ENCODE assay signal across 11 cellular contexts in genomic region chr1:41358152-41358937, GRCh38. TPM values are rescaled to one million over a fixed set of nuclear protein-coding genes. Genes with fewer than 3 reads are reported as not detected.
DNase-seq lines count a peak whose midpoint lies in the region; ATAC-seq and TF ChIP-seq lines count a peak whose summit lies in the region.
"Had no signal": no experiment of that assay in that cellular context is flagged by ENCODE, and none has a peak within 500 bp of the region (broad histone marks: within the 10 kb centered on the region; RNA-seq: fewer than 3 reads in every experiment).

No MANE protein-coding gene starts in this region.

- peak overlapping the region; percentile 89 for H2AFZ ChIP-seq in GM23338

- WGBS in sigmoid colon, 2 donors, result 25 to 53% methylated on average over 25 of the region's 25 CpGs

- no peaks in the 10 kb centered on the region; the same call in 2 of the 3 replicates for H3K9me3 Mint-ChIP-seq in GM23338
- H3K9me3 Mint-ChIP-seq in activated naive CD8-positive, alpha-beta T cell treated with anti-CD3 and anti-CD28 coated beads, Interleukin-2, amount 50 U/mL, for 24 hours, result no peaks in the 10 kb centered on the region
- H3K9me3 Mint-ChIP-seq: activated naive CD4-positive, alpha-beta T cell treated with anti-CD3 and anti-CD28 coated beads, Interleukin-2, amount 50 U/mL, for 72 hours had no signal

- no peaks in the 10 kb centered on the region; the same call in 2 of the 3 replicates for H3K36me3 Mint-ChIP-seq in GM23338 (ENCODE audit: low read depth)
- no peaks in the 10 kb centered on the region for H3K36me3 Mint-ChIP-seq in activated naive CD8-positive, alpha-beta T cell treated with anti-CD3 and anti-CD28 coated beads, Interleukin-2, amount 50 U/mL, for 24 hours (ENCODE audit: low read depth)
- H3K36me3 Mint-ChIP-seq: activated naive CD4-positive, alpha-beta T cell treated with anti-CD3 and anti-CD28 coated beads, Interleukin-2, amount 50 U/mL, for 72 hours had no signal

- H3K4me1 ChIP-seq in GM23338 (ENCODE audit: insufficient read depth), result peaks cover 38% of the 10 kb centered on the region
- peaks cover 0 to 51% (median 49%) of the 10 kb centered on the region in 4 donors for H3K4me1 ChIP-seq in sigmoid colon

- peaks cover 44% of the 10 kb centered on the region for H3K4me1 Mint-ChIP-seq in GM23338
- H3K4me1 Mint-ChIP-seq in activated naive CD8-positive, alpha-beta T cell treated with anti-CD3 and anti-CD28 coated beads, Interleukin-2, amount 50 U/mL, for 24 hours, result peaks cover 10% of the 10 kb centered on the region

- no peak for TF ChIP-seq POLR2A in sigmoid colon (IDR thresholded peaks at IDR 0.05)

- no peak for TF ChIP-seq CTCF in GM23338 (conservative IDR thresholded peaks at IDR 0.05; ENCODE audit: low read depth in 2 of 2)
- TF ChIP-seq CTCF in sigmoid colon (IDR thresholded peaks at IDR 0.05), result no peak

- no peaks in the 10 kb centered on the region for H3K9me2 ChIP-seq in GM23338 (ENCODE audit: insufficient read depth)

- H4K20me1 ChIP-seq in GM23338 (replicated peaks; ENCODE audit: insufficient read depth), result no peaks in the 10 kb centered on the region; the same call in 1 of the 2 replicates

- H3K27me3 Mint-ChIP-seq in GM23338 (ENCODE audit: insufficient read depth, low read depth, poor library complexity), result peaks cover 32% of the 10 kb centered on the region
- peaks cover 17% of the 10 kb centered on the region for H3K27me3 Mint-ChIP-seq in activated naive CD8-positive, alpha-beta T cell treated with anti-CD3 and anti-CD28 coated beads, Interleukin-2, amount 50 U/mL, for 24 hours

- ATAC-seq in GM23338, result peak; percentile 0; the same call in 1 of the 3 replicates
- peak; percentile 33 to 36 for ATAC-seq in left cardiac atrium
- no peak for ATAC-seq in activated naive CD8-positive, alpha-beta T cell treated with anti-CD3 and anti-CD28 coated beads, Interleukin-2, amount 50 U/mL, for 24 hours
- no peak for ATAC-seq in HG03045 (IDR thresholded peaks at IDR 0.05; ENCODE audit: unreplicated experiment)
- ATAC-seq: activated naive CD4-positive, alpha-beta T cell treated with anti-CD3 and anti-CD28 coated beads, Interleukin-2, amount 50 U/mL, for 72 hours had no signal

- H3K9me3 ChIP-seq in sigmoid colon, result no peaks in the 10 kb centered on the region

- intact Hi-C loops in left cardiac atrium (cut with DNase I), result no loop called here
- intact Hi-C loops in sigmoid colon (cut with DNase I), result loop anchor here (5.0 kb wide), 2 partner anchors 46 to 91 kb away; no protein-coding TSS in a partner anchor

- H3F3A ChIP-seq in GM23338 (replicated peaks; ENCODE audit: low read depth), result 0 out of 2 replicates have a peak, but pooled peaks cover 4% of the 10 kb centered on the region

- H3K4me3 Mint-ChIP-seq in GM23338, result no peak overlapping the region; the same call in 2 of the 3 replicates
- no peak overlapping the region for H3K4me3 Mint-ChIP-seq in activated naive CD8-positive, alpha-beta T cell treated with anti-CD3 and anti-CD28 coated beads, Interleukin-2, amount 50 U/mL, for 24 hours

- no peak overlapping the region for H3K27ac Mint-ChIP-seq in GM23338
- no peak overlapping the region for H3K27ac Mint-ChIP-seq in activated naive CD8-positive, alpha-beta T cell treated with anti-CD3 and anti-CD28 coated beads, Interleukin-2, amount 50 U/mL, for 24 hours
- H3K27ac Mint-ChIP-seq: activated naive CD4-positive, alpha-beta T cell treated with anti-CD3 and anti-CD28 coated beads, Interleukin-2, amount 50 U/mL, for 72 hours had no signal

- H3K36me3 ChIP-seq in GM23338 (ENCODE audit: insufficient read depth) (no peaks in the 10 kb centered on the region), sigmoid colon (no peaks in the 10 kb centered on the region)

- peaks cover 34% of the 10 kb centered on the region for H3K27me3 ChIP-seq in GM23338 (ENCODE audit: insufficient read depth)
- H3K27me3 ChIP-seq in sigmoid colon, result no peaks in the 10 kb centered on the region

- peak overlapping the region; percentile 74 for H3K4me2 ChIP-seq in GM23338

- no peaks in the 10 kb centered on the region for H3K79me2 ChIP-seq in GM23338 (replicated peaks; ENCODE audit: insufficient read depth)

- DNase-seq in GM23338 (ENCODE audit: low spot score) (peak; percentile 61), NCI-H2171 treated with DMSO at 0.1 percent for 48 hours (lab: John Stamatoyannopoulos, UW) (peak; percentile 78), left cardiac atrium (peak; percentile 58), sigmoid colon (no peak), HuH-7.5 (ENCODE audit: low spot score) (no peak)
- no peak for DNase-seq in activated naive CD8-positive, alpha-beta T cell treated with anti-CD3 and anti-CD28 coated beads, Interleukin-2, amount 50 U/mL, for 24 hours
- DNase-seq: NCI-H187 treated with DMSO at 0.1 percent for 48 hours; stimulated activated CD4-positive, alpha-beta T cell treated with anti-CD3 and anti-CD28 coated beads, Interleukin-2, amount 100 ng/mL, for 48 hours had no signal

- TF ChIP-seq EP300 in sigmoid colon (IDR thresholded peaks at IDR 0.05), result no peak

- H3K27ac ChIP-seq in GM23338 (ENCODE audit: low read depth) (no peak overlapping the region), sigmoid colon (peak overlapping the region in 3 of 4 donors; percentile 46 to 71 (median 65))

- H3K4me3 ChIP-seq in GM23338 (peak overlapping the region; percentile 42; the same call in 1 of the 2 replicates), sigmoid colon (no peak overlapping the region)

TF ChIP-seq in GM23338, 12 proteins besides CTCF, POLR2A, EP300 and RAD21 (continues in another document):
- TF ChIP-seq ZNF331 (CRISPR knock-in tag; IDR thresholded peaks at IDR 0.05; ENCODE audit: low read depth) (no peak), POLR2AphosphoS5 (IDR thresholded peaks at IDR 0.05; ENCODE audit: low read depth) (no peak), STAT1 (IDR thresholded peaks at IDR 0.05; ENCODE audit: unreplicated experiment) (no peak), EZH2phosphoT487 (IDR thresholded peaks at IDR 0.05; ENCODE audit: unreplicated experiment) (no peak), JUNB (IDR thresholded peaks at IDR 0.05; ENCODE audit: unreplicated experiment) (no peak), ETS1 (IDR thresholded peaks at IDR 0.05) (no peak)

RNA-seq across cellular contexts. Expression of gene FOXO6, which starts 2.9 kb away (rescaled TPM):
- total RNA-seq in GM23338 (2014; rRNA removed; shearing (Covaris generic)), result 4.2 and 4.5 TPM in 2 replicates
- polyA plus RNA-seq in GM23338 (2016; fragmentation: Nextera tagmentation; extraction: Ambion mirVana) (0.66 and 0.68 TPM in 2 replicates), sigmoid colon (under 1 TPM in 1 of 3 donors, not detected in 2; 0.20 TPM)
- total RNA-seq in left cardiac atrium (1 to 10 TPM; 1.8 to 2.9 TPM), sigmoid colon (1 to 10 TPM in 2 of 4 donors, under 1 TPM in 2; 0.49 to 1.4 (median 0.94) TPM)
- total RNA-seq: lung microvascular endothelial cell had no signal

Comparison
In these comparisons a context has a peak if more than half of its experiments do, and no peak if none do; other contexts are left out.
1. ATAC-seq: peak in GM23338 (single experiment) and left cardiac atrium (2 of 2); none in activated naive CD8-positive, alpha-beta T cell treated with anti-CD3 and anti-CD28 coated beads, Interleukin-2, amount 50 U/mL, for 24 hours (single experiment) and HG03045 (single experiment).
2. DNase-seq: peak in GM23338 (single experiment), NCI-H2171 treated with DMSO at 0.1 percent for 48 hours (single experiment) and left cardiac atrium (single experiment); none in sigmoid colon (single experiment), activated naive CD8-positive, alpha-beta T cell treated with anti-CD3 and anti-CD28 coated beads, Interleukin-2, amount 50 U/mL, for 24 hours (single experiment) and HuH-7.5 (single experiment).